In the genomic region with DNA sequence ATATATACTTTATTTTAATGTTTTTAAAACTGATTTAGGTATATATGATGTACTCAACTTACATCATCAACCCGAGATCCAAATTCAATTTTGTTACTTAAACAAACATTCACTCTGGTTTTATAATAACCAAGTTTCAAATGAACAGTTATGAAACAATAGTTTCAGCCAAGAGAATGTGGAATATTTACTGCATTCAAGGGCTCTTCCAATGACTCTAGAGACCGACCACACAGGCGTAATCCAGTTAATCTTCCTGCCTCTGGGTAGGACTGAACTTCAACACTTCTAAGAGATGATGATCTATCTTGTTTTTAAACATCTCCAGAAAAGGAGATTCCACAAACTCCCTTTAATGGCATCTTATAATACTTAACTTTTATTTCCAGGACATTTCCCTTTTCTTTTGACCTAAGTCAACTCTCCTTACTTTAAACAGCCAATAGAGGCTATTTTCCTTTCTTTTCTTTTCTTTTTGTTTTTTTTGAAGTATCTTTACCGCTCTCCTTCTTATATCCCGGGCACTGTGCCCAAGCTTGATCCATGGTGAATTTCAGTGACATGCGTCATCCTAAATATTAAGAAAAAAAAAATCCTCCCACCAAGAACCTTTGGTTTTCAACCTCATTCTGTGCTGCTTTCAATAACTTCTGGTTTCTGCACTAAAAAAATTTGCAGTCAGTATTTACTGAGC, we compare ENCODE assay signal across 15 cellular contexts.
DNase-seq lines count a peak whose midpoint lies in the region; ATAC-seq and TF ChIP-seq lines count a peak whose summit lies in the region.
"Had no signal": no experiment of that assay in that cellular context is flagged by ENCODE, and none has a peak within 500 bp of the region (broad histone marks: within the 10 kb centered on the region; RNA-seq: fewer than 3 reads in every experiment).

No MANE protein-coding gene starts in this region.

- H3K9ac ChIP-seq in PC-3 (ENCODE audit: low read length) = no peak overlapping the region

- H4K20me1 ChIP-seq in PC-3 (ENCODE audit: low read length) = no peaks in the 10 kb centered on the region

- H3K4me1 ChIP-seq in PC-3 (ENCODE audit: insufficient read depth, low read length) = peaks cover 27% of the 10 kb centered on the region

- ATAC-seq in PC-3 = no peak
- ATAC-seq: effector memory CD8-positive, alpha-beta T cell; GM23338 had no signal

- H3K27ac Mint-ChIP-seq in chondrocyte (ENCODE audit: unreplicated experiment) (peak overlapping the region; percentile 75), mesothelial cell of epicardium (peak overlapping the region; percentile 19)
- H3K27ac Mint-ChIP-seq: activated naive CD8-positive, alpha-beta T cell treated with anti-CD3 and anti-CD28 coated beads, Interleukin-2, amount 10 ng/mL, durations not matched to agents 7 days and 5 days; effector memory CD8-positive, alpha-beta T cell; memory B cell had no signal

- H3K4me2 ChIP-seq in PC-3 (ENCODE audit: low read length) = peak overlapping the region; percentile 15
- H3K4me2 ChIP-seq: GM23338 had no signal

- no peaks in the 10 kb centered on the region for H3K9me3 ChIP-seq in PC-3 (ENCODE audit: low read length)

- H3K27me3 Mint-ChIP-seq in chondrocyte (ENCODE audit: low read depth) (no peaks in the 10 kb centered on the region), mesothelial cell of epicardium (ENCODE audit: low read depth) (no peaks in the 10 kb centered on the region)
- H3K27me3 Mint-ChIP-seq: memory B cell had no signal

- H3K9me2 ChIP-seq in PC-3 (replicated peaks; ENCODE audit: low read length) = no peaks in the 10 kb centered on the region

- intact Hi-C loops in PC-3 (cut with micrococcal nuclease) = no loop called here

- H3K27ac ChIP-seq in PC-3 (ENCODE audit: low read length) = peak overlapping the region; percentile 78

- TF ChIP-seq CTCF in PC-3 (conservative IDR thresholded peaks at IDR 0.05; ENCODE audit: low read depth, low read length) (no peak), chondrocyte (IDR thresholded peaks at IDR 0.05) (no peak), mesothelial cell of epicardium (IDR thresholded peaks at IDR 0.05; ENCODE audit: unreplicated experiment) (no peak)

- H2AFZ ChIP-seq in PC-3 (ENCODE audit: low read length) = no peak overlapping the region
- H2AFZ ChIP-seq: GM23338 had no signal

- H3K27me3 ChIP-seq in PC-3 (ENCODE audit: low read length) = no peaks in the 10 kb centered on the region

- peaks cover 6% of the 10 kb centered on the region for H3F3A ChIP-seq in PC-3 (ENCODE audit: low read length, unreplicated experiment)

- H3K4me1 Mint-ChIP-seq in chondrocyte (ENCODE audit: low read depth) (peaks cover 35% of the 10 kb centered on the region), mesothelial cell of epicardium (peaks cover 13% of the 10 kb centered on the region)
- H3K4me1 Mint-ChIP-seq: activated naive CD8-positive, alpha-beta T cell treated with anti-CD3 and anti-CD28 coated beads, Interleukin-2, amount 10 ng/mL, durations not matched to agents 7 days and 5 days; memory B cell had no signal

- POLR2A ChIA-PET in PC-3 (lab: Charles Lee; ENCODE audit: unreplicated experiment) = no interaction called here

- no peaks in the 10 kb centered on the region for H3K79me2 ChIP-seq in PC-3 (ENCODE audit: low read length)

- H3K36me3 Mint-ChIP-seq in chondrocyte (ENCODE audit: low read depth) = no peaks in the 10 kb centered on the region
- peaks cover 5% of the 10 kb centered on the region for H3K36me3 Mint-ChIP-seq in mesothelial cell of epicardium
- H3K36me3 Mint-ChIP-seq: activated naive CD8-positive, alpha-beta T cell treated with anti-CD3 and anti-CD28 coated beads, Interleukin-2, amount 10 ng/mL, durations not matched to agents 7 days and 5 days had no signal

- no peak overlapping the region for H3K4me3 Mint-ChIP-seq in chondrocyte (ENCODE audit: unreplicated experiment)
- no peak overlapping the region for H3K4me3 Mint-ChIP-seq in mesothelial cell of epicardium
- H3K4me3 Mint-ChIP-seq: activated naive CD8-positive, alpha-beta T cell treated with anti-CD3 and anti-CD28 coated beads, Interleukin-2, amount 10 ng/mL, durations not matched to agents 7 days and 5 days; effector memory CD8-positive, alpha-beta T cell; GM23338; memory B cell had no signal

- H3K36me3 ChIP-seq in PC-3 (ENCODE audit: low read depth, low read length) = no peaks in the 10 kb centered on the region

- DNase-seq in AG08395 (ENCODE audit: low spot score) (peak; percentile 18), PC-3 (peak; percentile 65), chondrocyte (ENCODE audit: low spot score) (no peak), mesothelial cell of epicardium (ENCODE audit: low spot score in 2 of 2, unreplicated experiment in 2 of 2) (no peak), NCI-H1092 treated with DMSO at 0.1 percent for 48 hours (lab: John Stamatoyannopoulos, UW) (no peak)
- no peak for DNase-seq in activated CD4-positive, alpha-beta T cell treated with anti-CD3 and anti-CD28 coated beads for 1 hour
- no peak for DNase-seq in activated CD4-positive, CD25-positive, alpha-beta regulatory T cell (lab: John Stamatoyannopoulos, UW)
- no peak for DNase-seq in central memory CD4-positive, alpha-beta T cell
- DNase-seq: activated naive CD8-positive, alpha-beta T cell treated with anti-CD3 and anti-CD28 coated beads, Interleukin-2, amount 10 ng/mL, durations not matched to agents 7 days and 5 days; DND-41; effector memory CD8-positive, alpha-beta T cell; MV-4-11; stimulated activated CD4-positive, alpha-beta T cell treated with anti-CD3 and anti-CD28 coated beads, Interleukin-1b, Interleukin-23, amount 100 ng/mL, for 48 hours had no signal

- H3K9me3 Mint-ChIP-seq in chondrocyte (ENCODE audit: low read depth) (no peaks in the 10 kb centered on the region), mesothelial cell of epicardium (no peaks in the 10 kb centered on the region)
- H3K9me3 Mint-ChIP-seq: activated naive CD8-positive, alpha-beta T cell treated with anti-CD3 and anti-CD28 coated beads, Interleukin-2, amount 10 ng/mL, durations not matched to agents 7 days and 5 days; effector memory CD8-positive, alpha-beta T cell; GM23338; memory B cell had no signal

- no peak overlapping the region for H3K4me3 ChIP-seq in PC-3 (ENCODE audit: low read length)
- H3K4me3 ChIP-seq: GM23338 had no signal

- no TSS peak for BruUV-seq in PC-3 (replicated peaks; lab: Mats Ljungman, UMichigan)

- CTCF ChIA-PET in PC-3 (lab: Charles Lee) = no interaction called here

Comparison
In these comparisons a context has a peak if more than half of its experiments do, and no peak if none do; other contexts are left out.
1. DNase-seq: peak in AG08395 (single experiment) and PC-3 (single experiment); none in chondrocyte (single experiment), mesothelial cell of epicardium (0 of 2), activated CD4-positive, alpha-beta T cell treated with anti-CD3 and anti-CD28 coated beads for 1 hour (single experiment), activated CD4-positive, CD25-positive, alpha-beta regulatory T cell (0 of 4), central memory CD4-positive, alpha-beta T cell (single experiment) and NCI-H1092 treated with DMSO at 0.1 percent for 48 hours (single experiment).